8 cellular contexts compared by ENCODE assay signal in genomic region chr18:57585421-57585820, GRCh38. TPM values are rescaled to one million over a fixed set of nuclear protein-coding genes. Genes with fewer than 3 reads are reported as not detected.
A peak's percentile ranks its signal among the peaks of the same experiment; 100 is the strongest.
DNase-seq lines count a peak whose midpoint lies in the region; ATAC-seq and TF ChIP-seq lines count a peak whose summit lies in the region.

No MANE protein-coding gene starts in this region.

- BruUV-seq in Panc1 (replicated peaks; lab: Mats Ljungman, UMichigan): no TSS peak

- H3K9me3 ChIP-seq in ES-I3 (ENCODE audit: control insufficient read depth, insufficient read depth, low read length) (no peaks in the 10 kb centered on the region), Panc1 (ENCODE audit: control insufficient read depth, insufficient read depth, low read depth, low read length) (no peaks in the 10 kb centered on the region)

- H3K9ac ChIP-seq in ES-I3 (ENCODE audit: low read depth, low read length): peak overlapping the region; percentile 90; the same call in 1 of the 2 replicates

- POLR2A ChIA-PET in Panc1 (lab: Charles Lee): no interaction called here

- H3K4me1 ChIP-seq in ES-I3 (ENCODE audit: insufficient read depth, low read length): peaks cover 12% of the 10 kb centered on the region
- peaks cover 14% of the 10 kb centered on the region; the same call in 1 of the 2 replicates for H3K4me1 ChIP-seq in Panc1 (ENCODE audit: control insufficient read depth, insufficient read depth, low read length)

- TF ChIP-seq CTCF in Panc1 (IDR thresholded peaks at IDR 0.05): no peak
- no peak for TF ChIP-seq CTCF in epithelial cell of proximal tubule (conservative IDR thresholded peaks at IDR 0.05; ENCODE audit: low read depth, low read length)

- ATAC-seq in Panc1 (no peak), GM18907 (IDR thresholded peaks at IDR 0.05; ENCODE audit: unreplicated experiment) (no peak), HG03439 (IDR thresholded peaks at IDR 0.05; ENCODE audit: unreplicated experiment) (no peak)

- H3K4me3 ChIP-seq in Panc1 (ENCODE audit: low read depth in 2 of 2, low read length in 2 of 2) (peak overlapping the region; percentile 74 to 76), epithelial cell of proximal tubule (ENCODE audit: low read depth, low read length) (peak overlapping the region; percentile 75)

- in situ Hi-C loops in Panc1 (cut with HindIII; ENCODE audit: low pct_unique_long_range_greater_than_20kb, low sequenced_read_pairs): no loop called here

- H3K27me3 ChIP-seq in Panc1 (ENCODE audit: control insufficient read depth, insufficient read depth, low read length): no peaks in the 10 kb centered on the region

- H3K36me3 ChIP-seq in ES-I3 (ENCODE audit: insufficient read depth, low read length) (no peaks in the 10 kb centered on the region; the same call in 1 of the 2 replicates), Panc1 (ENCODE audit: control insufficient read depth, insufficient read depth, low read length) (peaks cover 3% of the 10 kb centered on the region; the same call in 1 of the 2 replicates)

- DNase-seq in Panc1 (ENCODE audit: low read depth, low spot score) (no peak), epithelial cell of proximal tubule (ENCODE audit: low read depth) (no peak), pons (ENCODE audit: low spot score) (peak; percentile 96)
- DNase-seq in activated CD4-positive, alpha-beta T cell treated with anti-CD3 and anti-CD28 coated beads for 48 hours: no peak
- no peak for DNase-seq in activated CD8-positive, alpha-beta memory T cell treated with anti-CD3 and anti-CD28 coated beads, Interleukin-2, amount 50 U/mL, for 4 hours

- intact Hi-C loops in Panc1 (cut with micrococcal nuclease; ENCODE audit: unreplicated experiment): no loop called here

- CTCF ChIA-PET in Panc1 (lab: Charles Lee): no interaction called here

- peak overlapping the region; percentile 70; the same call in 1 of the 2 replicates for H3K27ac ChIP-seq in Panc1 (ENCODE audit: low read length)

RNA-seq across cellular contexts. Expression of gene FECH, which starts 1.1 kb away (rescaled TPM):
- 25.2 TPM for total RNA-seq in Panc1 (2021; ENCODE audit: unreplicated experiment)
- polyA plus RNA-seq in Panc1 (2012; ENCODE audit: insufficient read length): 32.3 TPM
- 28.7 and 43.1 TPM in 2 replicates for total RNA-seq in epithelial cell of proximal tubule

RNA-seq across cellular contexts. Expression of gene NARS1, which starts 36.2 kb away (rescaled TPM):
- total RNA-seq in Panc1 (2021; ENCODE audit: unreplicated experiment) (121 TPM), epithelial cell of proximal tubule (157 and 199 TPM in 2 replicates)
- polyA plus RNA-seq in Panc1 (2012; ENCODE audit: insufficient read length): 170 TPM
